ENCODE assay signal across 10 cellular contexts in genomic region chr17:81152288-81152848, GRCh38.
"Had no signal": no experiment of that assay in that cellular context is flagged by ENCODE, and none has a peak within 500 bp of the region (broad histone marks: within the 10 kb centered on the region; RNA-seq: fewer than 3 reads in every experiment).

No MANE protein-coding gene starts in this region.

- H3K27me3 Mint-ChIP-seq: activated naive CD8-positive, alpha-beta T cell treated with anti-CD3 and anti-CD28 coated beads, Interleukin-2, amount 50 U/mL, for 24 hours; natural killer cell treated with Interleukin-12 subunit alpha and Interleukin-12 subunit beta and Interleukin-15 and Interleukin-18, amount 100 ng/mL, for 72 hours had no signal

- H3K27ac Mint-ChIP-seq: activated CD4-positive, alpha-beta T cell treated with anti-CD3 and anti-CD28 coated beads, Interleukin-2, amount 10 ng/mL, durations not matched to agents 7 days and 5 days; activated naive CD8-positive, alpha-beta T cell treated with anti-CD3 and anti-CD28 coated beads, Interleukin-2, amount 50 U/mL, for 24 hours; activated T-helper 1 cell treated with anti-CD3 and anti-CD28 coated beads, Interleukin-12 subunit alpha, Interleukin-12 subunit beta, Interleukin-2, Interleukin-4 antibody, amounts not matched to agents 30 ng/mL and 10 ng/mL and 1 ng/mL, durations not matched to agents 14 hours and 24 hours and 36 hours; natural killer cell treated with Interleukin-12 subunit alpha and Interleukin-12 subunit beta and Interleukin-15 and Interleukin-18, amount 100 ng/mL, for 72 hours had no signal

- DNase-seq: activated B cell treated with CpG ODN at 0.5 μM for 24 hours; activated CD4-positive, alpha-beta T cell treated with anti-CD3 and anti-CD28 coated beads, Interleukin-2, amount 10 ng/mL, durations not matched to agents 7 days and 5 days; activated naive CD4-positive, alpha-beta T cell treated with Interleukin-2 at 50 U/mL for 16 hours; activated naive CD8-positive, alpha-beta T cell treated with anti-CD3 and anti-CD28 coated beads, Interleukin-2, amount 50 U/mL, for 24 hours; nucleus accumbens; stimulated activated CD4-positive, alpha-beta T cell treated with anti-CD3 and anti-CD28 coated beads, Interleukin-4, amount 100 ng/mL, for 4 hours; stimulated activated CD8-positive, alpha-beta memory T cell treated with anti-CD3 and anti-CD28 coated beads, Interleukin-4, amount 100 ng/mL, for 48 hours; stimulated activated naive CD4-positive, alpha-beta T cell treated with Interleukin-2 at 50 U/mL for 16 hours had no signal

- H3K36me3 Mint-ChIP-seq: natural killer cell treated with Interleukin-12 subunit alpha and Interleukin-12 subunit beta and Interleukin-15 and Interleukin-18, amount 100 ng/mL, for 72 hours had no signal

- H3K4me3 Mint-ChIP-seq: activated B cell treated with CpG ODN at 0.5 μM for 24 hours; activated CD4-positive, alpha-beta T cell treated with anti-CD3 and anti-CD28 coated beads, Interleukin-2, amount 10 ng/mL, durations not matched to agents 7 days and 5 days; activated naive CD8-positive, alpha-beta T cell treated with anti-CD3 and anti-CD28 coated beads, Interleukin-2, amount 50 U/mL, for 24 hours; activated T-helper 1 cell treated with anti-CD3 and anti-CD28 coated beads, Interleukin-12 subunit alpha, Interleukin-12 subunit beta, Interleukin-2, Interleukin-4 antibody, amounts not matched to agents 30 ng/mL and 10 ng/mL and 1 ng/mL, durations not matched to agents 14 hours and 24 hours and 36 hours; natural killer cell treated with Interleukin-12 subunit alpha and Interleukin-12 subunit beta and Interleukin-15 and Interleukin-18, amount 100 ng/mL, for 72 hours had no signal

- H3K4me1 Mint-ChIP-seq: activated CD4-positive, alpha-beta T cell treated with anti-CD3 and anti-CD28 coated beads, Interleukin-2, amount 10 ng/mL, durations not matched to agents 7 days and 5 days; activated naive CD8-positive, alpha-beta T cell treated with anti-CD3 and anti-CD28 coated beads, Interleukin-2, amount 50 U/mL, for 24 hours had no signal

- H3K9me3 Mint-ChIP-seq: activated B cell treated with CpG ODN at 0.5 μM for 24 hours; activated CD4-positive, alpha-beta T cell treated with anti-CD3 and anti-CD28 coated beads, Interleukin-2, amount 10 ng/mL, durations not matched to agents 7 days and 5 days; activated naive CD8-positive, alpha-beta T cell treated with anti-CD3 and anti-CD28 coated beads, Interleukin-2, amount 50 U/mL, for 24 hours; activated T-helper 1 cell treated with anti-CD3 and anti-CD28 coated beads, Interleukin-12 subunit alpha, Interleukin-12 subunit beta, Interleukin-2, Interleukin-4 antibody, amounts not matched to agents 30 ng/mL and 10 ng/mL and 1 ng/mL, durations not matched to agents 14 hours and 24 hours and 36 hours; natural killer cell treated with Interleukin-12 subunit alpha and Interleukin-12 subunit beta and Interleukin-15 and Interleukin-18, amount 100 ng/mL, for 72 hours had no signal
